Comparison of ENCODE assay signal across 23 cellular contexts in genomic region chr2:33126552-33126951, GRCh38.
DNase-seq lines count a peak whose midpoint lies in the region; TF ChIP-seq lines count a peak whose summit lies in the region.
"Had no signal": no experiment of that assay in that cellular context is flagged by ENCODE, and none has a peak within 500 bp of the region (broad histone marks: within the 10 kb centered on the region; RNA-seq: fewer than 3 reads in every experiment).

No MANE protein-coding gene starts in this region.

- H3K27me3 ChIP-seq in endodermal cell (ENCODE audit: control insufficient read depth, insufficient read depth, low read length, poor library complexity, severe bottlenecking) (no peaks in the 10 kb centered on the region), smooth muscle cell (ENCODE audit: low read depth) (no peaks in the 10 kb centered on the region)
- H3K27me3 ChIP-seq: gastrocnemius medialis, neutrophil, testis had no signal

- BruUV-seq in OCI-LY7 (replicated peaks; lab: Mats Ljungman, UMichigan): no TSS peak

- H3K27ac Mint-ChIP-seq in endodermal cell: no peak overlapping the region
- H3K27ac Mint-ChIP-seq: activated CD4-positive, alpha-beta T cell treated with anti-CD3 and anti-CD28 coated beads for 36 hours; stimulated activated naive B cell treated with anti-CD40 and anti-IgM and Interleukin-4, amounts not matched to agents 10 μg/mL and 1 μg/mL and 100 μg/mL, for 72 hours had no signal

- H2AFZ ChIP-seq in OCI-LY7 (ENCODE audit: low read length): no peak overlapping the region
- H2AFZ ChIP-seq in smooth muscle cell (ENCODE audit: low read depth): no peak overlapping the region

- H4K20me1 ChIP-seq in OCI-LY7 (ENCODE audit: insufficient read depth, low read length): no peaks in the 10 kb centered on the region
- no peaks in the 10 kb centered on the region for H4K20me1 ChIP-seq in smooth muscle cell (ENCODE audit: low read depth)

- no peaks in the 10 kb centered on the region for H3K27me3 Mint-ChIP-seq in endodermal cell (ENCODE audit: insufficient read depth)

- H3K4me3 ChIP-seq in OCI-LY7 (ENCODE audit: low read depth, low read length, poor library complexity, severe bottlenecking): no peak overlapping the region
- no peak overlapping the region for H3K4me3 ChIP-seq in endodermal cell (ENCODE audit: low read length)
- no peak overlapping the region for H3K4me3 ChIP-seq in smooth muscle cell
- H3K4me3 ChIP-seq: gastrocnemius medialis, lower lobe of right lung, testis had no signal

- no peaks in the 10 kb centered on the region for H3K36me3 Mint-ChIP-seq in endodermal cell (ENCODE audit: low read depth)
- H3K36me3 Mint-ChIP-seq: stimulated activated naive B cell treated with anti-CD40 and anti-IgM and Interleukin-4, amounts not matched to agents 10 μg/mL and 1 μg/mL and 100 μg/mL, for 72 hours had no signal

- DNase-seq in OCI-LY7 (ENCODE audit: low spot score) (no peak), endodermal cell (no peak), smooth muscle cell (lab: John Stamatoyannopoulos, UW; ENCODE audit: unreplicated experiment) (no peak), putamen (ENCODE audit: low spot score) (no peak), 8988T (no peak), hypothalamus (lab: John Stamatoyannopoulos, UW) (no peak)
- DNase-seq: activated CD4-positive, alpha-beta T cell treated with anti-CD3 and anti-CD28 coated beads for 36 hours; activated CD8-positive, alpha-beta memory T cell treated with anti-CD3 and anti-CD28 coated beads for 24 hours; activated naive CD4-positive, alpha-beta T cell; activated T-cell treated with anti-CD3 and anti-CD28 coated beads, Interleukin-2, amount 50 U/mL, for 4 hours; amniotic stem cell; C1 segment of cervical spinal cord; gastrocnemius medialis; kidney; lower lobe of right lung; NCI-H2081; SIG-M5; stimulated activated CD4-positive, alpha-beta T cell treated with anti-CD3 and anti-CD28 coated beads, Interleukin-2, amount 100 ng/mL, for 48 hours; stimulated activated naive B cell treated with anti-CD40 and anti-IgM and Interleukin-4, amounts not matched to agents 10 μg/mL and 1 μg/mL and 100 μg/mL, for 72 hours; testis had no signal

- no peaks in the 10 kb centered on the region for H3K9me3 ChIP-seq in OCI-LY7 (ENCODE audit: low read length)
- no peaks in the 10 kb centered on the region for H3K9me3 ChIP-seq in endodermal cell (ENCODE audit: control insufficient read depth, low read length)
- no peaks in the 10 kb centered on the region for H3K9me3 ChIP-seq in smooth muscle cell (replicated peaks; ENCODE audit: low read depth)
- H3K9me3 ChIP-seq: gastrocnemius medialis, lower lobe of right lung, neutrophil, testis had no signal

- no peaks in the 10 kb centered on the region for H3K9me3 Mint-ChIP-seq in endodermal cell
- H3K9me3 Mint-ChIP-seq: activated T-cell treated with anti-CD3 and anti-CD28 coated beads, Interleukin-2, amount 50 U/mL, for 4 hours; central memory CD8-positive, alpha-beta T cell had no signal

- peaks cover 4% of the 10 kb centered on the region for H3K4me1 Mint-ChIP-seq in endodermal cell
- H3K4me1 Mint-ChIP-seq: activated CD4-positive, alpha-beta T cell treated with anti-CD3 and anti-CD28 coated beads for 36 hours; central memory CD8-positive, alpha-beta T cell; stimulated activated naive B cell treated with anti-CD40 and anti-IgM and Interleukin-4, amounts not matched to agents 10 μg/mL and 1 μg/mL and 100 μg/mL, for 72 hours had no signal

- 81 to 88% methylated on average over 1 of the region's 1 CpG for WGBS in endodermal cell (ENCODE audit: insufficient coverage in 1 of 2, insufficient read length in 1 of 2), 2 experiments
- 91% methylated on average over 1 of the region's 1 CpG for WGBS in smooth muscle cell (ENCODE audit: low lambda C conversion rate)

- TF ChIP-seq CTCF in GM12872 (IDR thresholded peaks at IDR 0.05; ENCODE audit: insufficient read depth, low read depth, low read length): 0 out of 3 replicates have a peak, but pooled peaks have one; percentile 3
- TF ChIP-seq CTCF in OCI-LY7 (conservative IDR thresholded peaks at IDR 0.05; ENCODE audit: low read length): peak; percentile 54
- peak; percentile 70 for TF ChIP-seq CTCF in endodermal cell (conservative IDR thresholded peaks at IDR 0.05)
- peak; percentile 16 for TF ChIP-seq CTCF in smooth muscle cell (IDR thresholded peaks at IDR 0.05; ENCODE audit: borderline replicate concordance, insufficient read depth, poor library complexity, severe bottlenecking)

- H3K27ac ChIP-seq in OCI-LY7 (ENCODE audit: low read depth, low read length, poor library complexity, severe bottlenecking) (no peak overlapping the region), endodermal cell (ENCODE audit: low read depth, low read length) (no peak overlapping the region), smooth muscle cell (ENCODE audit: low read depth) (no peak overlapping the region)
- H3K27ac ChIP-seq: lower lobe of right lung, neutrophil, testis had no signal

- H3K9me2 ChIP-seq in OCI-LY7 (ENCODE audit: insufficient read depth, low read length): no peaks in the 10 kb centered on the region

- H3K9ac ChIP-seq in endodermal cell (ENCODE audit: extremely low read depth, low read length, poor library complexity, severe bottlenecking): no peak overlapping the region
- H3K9ac ChIP-seq in smooth muscle cell (ENCODE audit: low read depth): no peak overlapping the region

- H3K4me1 ChIP-seq in OCI-LY7 (ENCODE audit: insufficient read depth, low read length, poor library complexity, severe bottlenecking): peaks cover 7% of the 10 kb centered on the region
- peaks cover 3% of the 10 kb centered on the region for H3K4me1 ChIP-seq in endodermal cell (ENCODE audit: control insufficient read depth, insufficient read depth, low read length)
- no peaks in the 10 kb centered on the region for H3K4me1 ChIP-seq in smooth muscle cell (ENCODE audit: low read depth)
- H3K4me1 ChIP-seq: gastrocnemius medialis, lower lobe of right lung, testis had no signal

- intact Hi-C loops in OCI-LY7 (cut with micrococcal nuclease; ENCODE audit: unreplicated experiment): no loop called here

- H3K79me2 ChIP-seq in OCI-LY7 (ENCODE audit: insufficient read depth, low read depth, low read length): no peaks in the 10 kb centered on the region
- peaks cover 1% of the 10 kb centered on the region for H3K79me2 ChIP-seq in smooth muscle cell (ENCODE audit: low read depth)

- no peak overlapping the region for H3K4me2 ChIP-seq in OCI-LY7 (ENCODE audit: low read length)
- no peak overlapping the region for H3K4me2 ChIP-seq in smooth muscle cell

- H3K36me3 ChIP-seq in OCI-LY7 (ENCODE audit: insufficient read depth, low read length): peaks cover 78% of the 10 kb centered on the region
- no peaks in the 10 kb centered on the region for H3K36me3 ChIP-seq in endodermal cell (ENCODE audit: control insufficient read depth, insufficient read depth, low read length)
- no peaks in the 10 kb centered on the region for H3K36me3 ChIP-seq in smooth muscle cell (ENCODE audit: low read depth)
- H3K36me3 ChIP-seq: gastrocnemius medialis, lower lobe of right lung, neutrophil had no signal

- POLR2A ChIA-PET in OCI-LY7 (lab: Charles Lee): interaction anchor here (1.0 kb wide), 1 partner anchor 11 kb away, joined by 3 read pairs; no protein-coding TSS in a partner anchor

- H3F3A ChIP-seq in smooth muscle cell (ENCODE audit: low read depth): peaks cover 6% of the 10 kb centered on the region

- CTCF ChIA-PET in OCI-LY7 (lab: Charles Lee; ENCODE audit: unreplicated experiment): no interaction called here

- H3K4me3 Mint-ChIP-seq in endodermal cell: no peak overlapping the region
- H3K4me3 Mint-ChIP-seq: activated CD4-positive, alpha-beta T cell treated with anti-CD3 and anti-CD28 coated beads for 36 hours; activated T-cell treated with anti-CD3 and anti-CD28 coated beads, Interleukin-2, amount 50 U/mL, for 4 hours; central memory CD8-positive, alpha-beta T cell; stimulated activated naive B cell treated with anti-CD40 and anti-IgM and Interleukin-4, amounts not matched to agents 10 μg/mL and 1 μg/mL and 100 μg/mL, for 72 hours had no signal

Comparison
In these comparisons a context has a peak if more than half of its experiments do, and no peak if none do; other contexts are left out.
1. CTCF ChIP-seq: peak in every context shown above with its lines; median percentile 70 in endodermal cell; 54 in OCI-LY7; 16 in smooth muscle cell; 3 in GM12872.